ENCODE assay signal across 14 cellular contexts in genomic region chr6:155883741-155884140, GRCh38.
A peak's percentile ranks its signal among the peaks of the same experiment; 100 is the strongest.
DNase-seq lines count a peak whose midpoint lies in the region; ATAC-seq and TF ChIP-seq lines count a peak whose summit lies in the region.
"Had no signal": no experiment of that assay in that cellular context is flagged by ENCODE, and none has a peak within 500 bp of the region (broad histone marks: within the 10 kb centered on the region; RNA-seq: fewer than 3 reads in every experiment).

No MANE protein-coding gene starts in this region.

- DNase-seq in GM23248 (peak; percentile 14), T-cell (no peak), fibroblast of lung (ENCODE audit: low read depth in 2 of 2) (peak; percentile 70 to 83), smooth muscle cell (lab: John Stamatoyannopoulos, UW; ENCODE audit: unreplicated experiment) (no peak), coronary artery (ENCODE audit: low spot score) (no peak), NCI-H446 treated with DMSO at 0.1 percent for 48 hours (lab: John Stamatoyannopoulos, UW) (no peak)
- DNase-seq: activated CD8-positive, alpha-beta memory T cell treated with anti-CD3 and anti-CD28 coated beads, Interleukin-2, amount 10 ng/mL, durations not matched to agents 7 days and 5 days; activated naive CD4-positive, alpha-beta T cell treated with anti-CD3 and anti-CD28 coated beads for 36 hours; CD4-positive, alpha-beta memory T cell; MM.1S; NCI-H2081 treated with DMSO at 0.1 percent for 48 hours; SHP77 treated with DMSO at 0.1 percent for 48 hours had no signal

- POLR2A ChIA-PET in T-cell (lab: Charles Lee), result interaction anchor here in 1 of 2 donors (0.6 kb wide), 1 partner anchor 13 kb away, joined by 3 read pairs; no protein-coding TSS in a partner anchor

- H3F3A ChIP-seq in GM23248 (ENCODE audit: insufficient read depth) (no peaks in the 10 kb centered on the region), smooth muscle cell (ENCODE audit: low read depth) (no peaks in the 10 kb centered on the region)

- H3K79me2 ChIP-seq in GM23248 (ENCODE audit: insufficient read depth), result no peaks in the 10 kb centered on the region
- no peaks in the 10 kb centered on the region for H3K79me2 ChIP-seq in fibroblast of lung (ENCODE audit: control insufficient read depth, insufficient read depth, low read length)
- no peaks in the 10 kb centered on the region for H3K79me2 ChIP-seq in smooth muscle cell (ENCODE audit: low read depth)

- H3K9me3 ChIP-seq in GM23248 (ENCODE audit: low read depth), result no peaks in the 10 kb centered on the region
- no peaks in the 10 kb centered on the region for H3K9me3 ChIP-seq in fibroblast of lung (ENCODE audit: control insufficient read depth, insufficient read depth, low read depth, low read length)
- H3K9me3 ChIP-seq in smooth muscle cell (replicated peaks; ENCODE audit: low read depth), result no peaks in the 10 kb centered on the region

- H3K9me3 Mint-ChIP-seq in T-cell, result no peaks in the 10 kb centered on the region
- H3K9me3 Mint-ChIP-seq: activated naive CD4-positive, alpha-beta T cell treated with anti-CD3 and anti-CD28 coated beads for 36 hours had no signal

- H3K27me3 Mint-ChIP-seq in T-cell, result no peaks in the 10 kb centered on the region
- H3K27me3 Mint-ChIP-seq: activated CD8-positive, alpha-beta memory T cell treated with anti-CD3 and anti-CD28 coated beads, Interleukin-2, amount 10 ng/mL, durations not matched to agents 7 days and 5 days had no signal

- no peak for TF ChIP-seq CTCF in fibroblast of lung (conservative IDR thresholded peaks at IDR 0.05 in 1 of 2, IDR thresholded peaks at IDR 0.05 in 1 of 2; ENCODE audit: low read depth in 1 of 2, low read length in 2 of 2)
- no peak for TF ChIP-seq CTCF in smooth muscle cell (IDR thresholded peaks at IDR 0.05; ENCODE audit: borderline replicate concordance, insufficient read depth, poor library complexity, severe bottlenecking)
- TF ChIP-seq CTCF in coronary artery (IDR thresholded peaks at IDR 0.05), result no peak

- H3K4me1 ChIP-seq in GM23248 (ENCODE audit: insufficient read depth), result peaks cover 19% of the 10 kb centered on the region
- H3K4me1 ChIP-seq in fibroblast of lung (ENCODE audit: control insufficient read depth, extremely low read depth, insufficient read depth, low read length), result no peaks in the 10 kb centered on the region
- H3K4me1 ChIP-seq in smooth muscle cell (ENCODE audit: low read depth), result no peaks in the 10 kb centered on the region

- H3K36me3 ChIP-seq in GM23248 (ENCODE audit: low read depth), result no peaks in the 10 kb centered on the region
- H3K36me3 ChIP-seq in fibroblast of lung (ENCODE audit: control insufficient read depth, insufficient read depth, low read length), result no peaks in the 10 kb centered on the region
- no peaks in the 10 kb centered on the region for H3K36me3 ChIP-seq in smooth muscle cell (ENCODE audit: low read depth)

- no peak overlapping the region for H3K4me3 Mint-ChIP-seq in T-cell
- H3K4me3 Mint-ChIP-seq: activated CD8-positive, alpha-beta memory T cell treated with anti-CD3 and anti-CD28 coated beads, Interleukin-2, amount 10 ng/mL, durations not matched to agents 7 days and 5 days; activated naive CD4-positive, alpha-beta T cell treated with anti-CD3 and anti-CD28 coated beads for 36 hours; CD4-positive, alpha-beta memory T cell had no signal

- H3K4me3 ChIP-seq in GM23248 (no peak overlapping the region), fibroblast of lung (replicated peaks in 1 of 4; ENCODE audit: control extremely low read depth in 1 of 4, insufficient read depth in 1 of 4, low read depth in 3 of 4, low read length in 4 of 4) (no peak overlapping the region), smooth muscle cell (no peak overlapping the region), coronary artery (no peak overlapping the region)

- no peak overlapping the region for H3K4me2 ChIP-seq in GM23248 (ENCODE audit: unreplicated experiment)
- H3K4me2 ChIP-seq in fibroblast of lung (ENCODE audit: extremely low read depth, insufficient read depth, low read length), result no peak overlapping the region
- peak overlapping the region; percentile 41 for H3K4me2 ChIP-seq in smooth muscle cell

- no peaks in the 10 kb centered on the region for H3K36me3 Mint-ChIP-seq in T-cell
- H3K36me3 Mint-ChIP-seq: activated CD8-positive, alpha-beta memory T cell treated with anti-CD3 and anti-CD28 coated beads, Interleukin-2, amount 10 ng/mL, durations not matched to agents 7 days and 5 days; CD4-positive, alpha-beta memory T cell had no signal

- H3K27ac Mint-ChIP-seq in T-cell, result peak overlapping the region; percentile 1 to 36
- H3K27ac Mint-ChIP-seq: activated CD8-positive, alpha-beta memory T cell treated with anti-CD3 and anti-CD28 coated beads, Interleukin-2, amount 10 ng/mL, durations not matched to agents 7 days and 5 days; activated naive CD4-positive, alpha-beta T cell treated with anti-CD3 and anti-CD28 coated beads for 36 hours; CD4-positive, alpha-beta memory T cell had no signal

- H3K9ac ChIP-seq in GM23248 (no peak overlapping the region), fibroblast of lung (ENCODE audit: insufficient read depth, low read length) (no peak overlapping the region), smooth muscle cell (ENCODE audit: low read depth) (no peak overlapping the region)

- H2AFZ ChIP-seq in GM23248, result no peak overlapping the region
- H2AFZ ChIP-seq in fibroblast of lung (ENCODE audit: low read length), result no peak overlapping the region
- H2AFZ ChIP-seq in smooth muscle cell (ENCODE audit: low read depth), result peak overlapping the region; percentile 46

- CTCF ChIA-PET in T-cell (lab: Charles Lee), result no interaction called here

- no peaks in the 10 kb centered on the region for H3K9me2 ChIP-seq in GM23248 (ENCODE audit: insufficient read depth)

- 7 to 10% methylated on average over 3 of the region's 3 CpGs for WGBS in GM23248 (ENCODE audit: low coverage in 1 of 2, low lambda C conversion rate in 2 of 2, missing lambda C conversion rate in 2 of 2), 2 experiments
- WGBS in smooth muscle cell (ENCODE audit: low lambda C conversion rate), result 19% methylated on average over 3 of the region's 3 CpGs

- H3K27ac ChIP-seq in GM23248, result no peak overlapping the region
- no peak overlapping the region for H3K27ac ChIP-seq in fibroblast of lung (ENCODE audit: insufficient read depth, low read length)
- peak overlapping the region; percentile 85 for H3K27ac ChIP-seq in smooth muscle cell (ENCODE audit: low read depth)
- no peak overlapping the region for H3K27ac ChIP-seq in coronary artery
- H3K27ac ChIP-seq: HL-60 had no signal

- H3K27me3 ChIP-seq in GM23248 (replicated peaks; ENCODE audit: insufficient read depth), result no peaks in the 10 kb centered on the region
- H3K27me3 ChIP-seq in fibroblast of lung (ENCODE audit: control insufficient read depth, insufficient read depth, low read length), result no peaks in the 10 kb centered on the region
- H3K27me3 ChIP-seq in smooth muscle cell (ENCODE audit: low read depth), result no peaks in the 10 kb centered on the region

- peaks cover 30 to 37% (median 35%) of the 10 kb centered on the region in 3 donors for H3K4me1 Mint-ChIP-seq in T-cell
- H3K4me1 Mint-ChIP-seq: activated CD8-positive, alpha-beta memory T cell treated with anti-CD3 and anti-CD28 coated beads, Interleukin-2, amount 10 ng/mL, durations not matched to agents 7 days and 5 days had no signal

- in situ Hi-C loops in GM23248 (cut with MboI), result no loop called here

- H4K20me1 ChIP-seq in GM23248 (ENCODE audit: insufficient read depth), result no peaks in the 10 kb centered on the region
- H4K20me1 ChIP-seq in fibroblast of lung (ENCODE audit: control insufficient read depth, extremely low read depth, insufficient read depth, low read length), result no peaks in the 10 kb centered on the region
- no peaks in the 10 kb centered on the region for H4K20me1 ChIP-seq in smooth muscle cell (ENCODE audit: low read depth)

- ATAC-seq in T-cell (replicated peaks in 1 of 4) (no peak), HG03571 (IDR thresholded peaks at IDR 0.05; ENCODE audit: unreplicated experiment) (no peak)
- ATAC-seq: activated CD8-positive, alpha-beta memory T cell treated with anti-CD3 and anti-CD28 coated beads, Interleukin-2, amount 10 ng/mL, durations not matched to agents 7 days and 5 days had no signal

Comparison
In these comparisons a context has a peak if more than half of its experiments do, and no peak if none do; other contexts are left out.
1. DNase-seq: peak in GM23248 (single experiment) and fibroblast of lung (2 of 2); none in T-cell (0 of 34), smooth muscle cell (single experiment), coronary artery (single experiment) and NCI-H446 treated with DMSO at 0.1 percent for 48 hours (single experiment).